20 cellular contexts compared by ENCODE assay signal in the genomic region with DNA sequence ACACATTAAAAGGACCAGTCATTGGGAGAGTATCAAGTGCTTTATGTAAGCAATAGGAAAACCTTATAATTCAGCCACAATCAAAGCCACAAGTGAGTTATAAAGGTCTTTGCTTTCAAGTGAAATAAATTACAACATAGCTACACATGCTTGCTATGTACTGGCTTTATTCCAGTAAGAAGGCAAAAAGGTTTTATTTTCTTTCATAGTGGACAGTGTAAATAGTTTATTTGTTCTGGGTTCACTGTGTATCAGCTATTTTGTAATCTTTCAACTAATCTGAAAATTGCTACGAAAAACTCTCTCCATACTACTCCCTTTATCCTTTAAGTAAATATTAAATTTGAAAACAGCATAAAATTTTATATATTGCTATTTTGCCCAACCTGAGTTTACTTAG.
"Had no signal": no experiment of that assay in that cellular context is flagged by ENCODE, and none has a peak within 500 bp of the region (broad histone marks: within the 10 kb centered on the region; RNA-seq: fewer than 3 reads in every experiment).

No MANE protein-coding gene starts in this region.

- H3K4me1 ChIP-seq: left lung had no signal

- H3K4me3 Mint-ChIP-seq: activated B cell treated with CpG ODN at 0.5 μM for 24 hours; activated CD8-positive, alpha-beta T cell treated with anti-CD3 and anti-CD28 coated beads for 36 hours; dendritic cell treated with granulocyte-macrophage colony-stimulating factor and Interleukin-4, amounts not matched to agents 40 ng/mL and 50 ng/mL, for 4 days; effector memory CD8-positive, alpha-beta T cell; memory B cell; natural killer cell; stimulated activated naive B cell treated with anti-CD40 and anti-IgM and Interleukin-4, amounts not matched to agents 10 μg/mL and 1 μg/mL and 100 μg/mL, for 72 hours had no signal

- ATAC-seq: activated CD8-positive, alpha-beta T cell treated with anti-CD3 and anti-CD28 coated beads for 36 hours; activated naive CD4-positive, alpha-beta T cell treated with anti-CD3 and anti-CD28 coated beads, Interleukin-2, amount 50 U/mL, for 72 hours; effector memory CD8-positive, alpha-beta T cell; left lung; natural killer cell; stimulated activated naive B cell treated with anti-CD40 and anti-IgM and Interleukin-4, amounts not matched to agents 10 μg/mL and 1 μg/mL and 100 μg/mL, for 72 hours had no signal

- H3K27me3 Mint-ChIP-seq: activated B cell treated with CpG ODN at 0.5 μM for 24 hours; activated CD8-positive, alpha-beta T cell treated with anti-CD3 and anti-CD28 coated beads for 36 hours; dendritic cell treated with granulocyte-macrophage colony-stimulating factor and Interleukin-4, amounts not matched to agents 40 ng/mL and 50 ng/mL, for 4 days; effector memory CD8-positive, alpha-beta T cell; memory B cell; stimulated activated naive B cell treated with anti-CD40 and anti-IgM and Interleukin-4, amounts not matched to agents 10 μg/mL and 1 μg/mL and 100 μg/mL, for 72 hours had no signal

- H3K9me3 Mint-ChIP-seq: dendritic cell treated with granulocyte-macrophage colony-stimulating factor and Interleukin-4, amounts not matched to agents 40 ng/mL and 50 ng/mL, for 4 days; stimulated activated naive B cell treated with anti-CD40 and anti-IgM and Interleukin-4, amounts not matched to agents 10 μg/mL and 1 μg/mL and 100 μg/mL, for 72 hours had no signal

- H3K36me3 Mint-ChIP-seq: memory B cell; natural killer cell; stimulated activated naive B cell treated with anti-CD40 and anti-IgM and Interleukin-4, amounts not matched to agents 10 μg/mL and 1 μg/mL and 100 μg/mL, for 72 hours had no signal

- DNase-seq: activated B cell treated with CpG ODN at 0.5 μM for 24 hours; activated CD4-positive, alpha-beta T cell treated with anti-CD3 and anti-CD28 coated beads for 48 hours; activated CD8-positive, alpha-beta T cell treated with anti-CD3 and anti-CD28 coated beads for 36 hours; activated gamma-delta T cell; activated T-cell treated with anti-CD3 and anti-CD28 coated beads, Interleukin-2, amount 50 U/mL, for 48 hours; amygdala; effector memory CD8-positive, alpha-beta T cell; islet precursor cell; left lung; natural killer cell; posterior cingulate gyrus; stimulated activated CD4-positive, alpha-beta T cell treated with anti-CD3 and anti-CD28 coated beads, Interleukin-15, amount 100 ng/mL, for 24 hours; stimulated activated CD4-positive, alpha-beta T cell treated with anti-CD3 and anti-CD28 coated beads, Interleukin-4, amount 100 ng/mL, for 1 hour; stimulated activated naive B cell treated with anti-CD40 and anti-IgM and Interleukin-4, amounts not matched to agents 10 μg/mL and 1 μg/mL and 100 μg/mL, for 72 hours; transverse colon had no signal

- H3K27me3 ChIP-seq: left lung, neutrophil, transverse colon had no signal

- H3K36me3 ChIP-seq: left lung, neutrophil, transverse colon had no signal

- H3K4me3 ChIP-seq: left lung, transverse colon had no signal

- H3K4me1 Mint-ChIP-seq: activated B cell treated with CpG ODN at 0.5 μM for 24 hours; memory B cell; natural killer cell; stimulated activated naive B cell treated with anti-CD40 and anti-IgM and Interleukin-4, amounts not matched to agents 10 μg/mL and 1 μg/mL and 100 μg/mL, for 72 hours had no signal

- H3K27ac ChIP-seq: epithelial cell of prostate, left lung, neutrophil, transverse colon had no signal

- H3K27ac Mint-ChIP-seq: activated B cell treated with CpG ODN at 0.5 μM for 24 hours; activated CD8-positive, alpha-beta T cell treated with anti-CD3 and anti-CD28 coated beads for 36 hours; activated naive CD4-positive, alpha-beta T cell treated with anti-CD3 and anti-CD28 coated beads, Interleukin-2, amount 50 U/mL, for 72 hours; dendritic cell treated with granulocyte-macrophage colony-stimulating factor and Interleukin-4, amounts not matched to agents 40 ng/mL and 50 ng/mL, for 4 days; effector memory CD8-positive, alpha-beta T cell; memory B cell; natural killer cell; stimulated activated naive B cell treated with anti-CD40 and anti-IgM and Interleukin-4, amounts not matched to agents 10 μg/mL and 1 μg/mL and 100 μg/mL, for 72 hours had no signal

- H3K9me3 ChIP-seq: left lung, neutrophil, transverse colon had no signal
